ENCODE assay signal across 10 cellular contexts in the genomic region with DNA sequence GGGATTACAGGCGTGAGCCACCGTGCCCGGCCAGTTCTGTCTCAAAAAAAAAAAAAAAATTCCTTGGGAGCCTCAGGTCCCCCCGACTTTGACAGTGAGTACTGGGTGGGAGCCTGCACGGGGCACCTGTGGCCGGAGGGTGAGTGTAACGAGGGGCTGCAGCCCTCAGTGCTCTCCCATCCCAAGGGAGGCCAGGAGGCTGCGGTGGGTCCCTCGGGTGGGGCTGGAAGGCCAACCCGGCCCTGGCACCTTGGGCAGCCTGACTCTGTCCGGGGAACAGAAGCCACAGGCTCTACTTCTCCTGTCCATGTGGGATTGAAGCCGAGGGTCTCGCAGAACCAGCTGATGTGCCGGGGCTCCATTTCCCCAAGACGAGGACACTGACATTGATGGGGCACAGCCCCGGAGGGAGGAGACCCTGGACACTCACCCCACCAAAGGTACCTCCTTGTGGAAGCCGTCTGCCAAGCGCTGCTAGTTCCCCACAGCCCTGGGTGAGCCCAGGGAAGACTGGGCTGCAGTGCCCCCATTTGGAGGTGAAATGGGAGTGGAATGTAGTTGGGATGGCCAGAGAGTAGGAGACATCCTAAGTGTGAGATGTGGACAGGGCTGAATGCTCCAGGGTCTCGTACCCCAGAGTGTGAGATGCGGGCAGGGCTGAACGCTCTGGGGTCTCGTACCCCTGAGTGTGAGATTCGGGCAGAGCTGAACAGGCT. TPM values are rescaled to one million over a fixed set of nuclear protein-coding genes. Genes with fewer than 3 reads are reported as not detected.
DNase-seq lines count a peak whose midpoint lies in the region; ATAC-seq and TF ChIP-seq lines count a peak whose summit lies in the region.
"Had no signal": no experiment of that assay in that cellular context is flagged by ENCODE, and none has a peak within 500 bp of the region (broad histone marks: within the 10 kb centered on the region; RNA-seq: fewer than 3 reads in every experiment).

No MANE protein-coding gene starts in this region.

- 0 out of 2 replicates have a peak, but pooled peaks have one; percentile 13 for TF ChIP-seq CTCF in A673 (conservative IDR thresholded peaks at IDR 0.05; ENCODE audit: low read depth, low read length)
- peak; percentile 18 for TF ChIP-seq CTCF in RWPE2 (IDR thresholded peaks at IDR 0.05; ENCODE audit: poor library complexity, severe bottlenecking)
- TF ChIP-seq CTCF in gastroesophageal sphincter (IDR thresholded peaks at IDR 0.05) = no peak

- no peak for DNase-seq in A673 (ENCODE audit: low spot score)
- DNase-seq in RWPE2 (ENCODE audit: low spot score) = no peak
- DNase-seq in NCI-H446 (lab: John Stamatoyannopoulos, UW) = no peak
- DNase-seq: activated CD4-positive, alpha-beta memory T cell treated with anti-CD3 and anti-CD28 coated beads for 36 hours; activated gamma-delta T cell treated with Interleukin-2 at 50 U/mL for 16 hours; NCI-H1092 treated with DMSO at 0.1 percent for 48 hours; NCI-H226; stimulated activated naive CD8-positive, alpha-beta T cell treated with anti-CD3 and anti-CD28 coated beads, Interleukin-15, amount 100 ng/mL, for 72 hours had no signal

- H3K27ac ChIP-seq in A673 (ENCODE audit: low read depth, low read length, poor library complexity, severe bottlenecking) = no peak overlapping the region
- H3K27ac ChIP-seq in RWPE2 (ENCODE audit: poor library complexity, severe bottlenecking) = no peak overlapping the region
- H3K27ac ChIP-seq in gastroesophageal sphincter = no peak overlapping the region
- H3K27ac ChIP-seq: breast epithelium had no signal

- POLR2A ChIA-PET in A673 (lab: Charles Lee; ENCODE audit: low non-redundant PET) = no interaction called here

- H3K36me3 ChIP-seq in A673 (ENCODE audit: insufficient read depth, low read length, poor library complexity, severe bottlenecking) (no peaks in the 10 kb centered on the region), RWPE2 (ENCODE audit: low read depth) (no peaks in the 10 kb centered on the region), gastroesophageal sphincter (peaks cover 0 to 14% of the 10 kb centered on the region in 2 donors)
- H3K36me3 ChIP-seq: breast epithelium had no signal

- CTCF ChIA-PET in A673 (lab: Charles Lee) = no interaction called here

- H3K4me1 ChIP-seq in A673 (ENCODE audit: insufficient read depth, low read length, poor library complexity, severe bottlenecking) = peaks cover 13% of the 10 kb centered on the region
- no peaks in the 10 kb centered on the region for H3K4me1 ChIP-seq in RWPE2 (ENCODE audit: insufficient read depth, poor library complexity, severe bottlenecking)
- peaks cover 0 to 19% (median 11%) of the 10 kb centered on the region in 3 donors for H3K4me1 ChIP-seq in gastroesophageal sphincter
- H3K4me1 ChIP-seq: breast epithelium had no signal

- no peak for TF ChIP-seq POLR2A in gastroesophageal sphincter (IDR thresholded peaks at IDR 0.05)

- H3K4me3 ChIP-seq in A673 (ENCODE audit: low read depth, low read length, poor library complexity, severe bottlenecking) (no peak overlapping the region), RWPE2 (ENCODE audit: severe bottlenecking) (no peak overlapping the region), gastroesophageal sphincter (no peak overlapping the region)
- H3K4me3 ChIP-seq: breast epithelium had no signal

- 82% methylated on average over 2 of the region's 23 CpGs; no CpG with 5 or more reads in 1 of the 2 donors for WGBS in gastroesophageal sphincter (ENCODE audit: low coverage in 1 of 2), 2 donors

- H3K27me3 ChIP-seq in A673 (replicated peaks; ENCODE audit: insufficient read depth, low read depth, low read length, poor library complexity) (peaks cover 40% of the 10 kb centered on the region), RWPE2 (ENCODE audit: insufficient read depth, poor library complexity, severe bottlenecking) (peaks cover 38% of the 10 kb centered on the region), gastroesophageal sphincter (peaks cover 45% of the 10 kb centered on the region)

- no TSS peak for BruUV-seq in A673 (replicated peaks; lab: Mats Ljungman, UMichigan)

- TF ChIP-seq EP300 in gastroesophageal sphincter (IDR thresholded peaks at IDR 0.05) = no peak

- intact Hi-C loops in A673 (cut with micrococcal nuclease; ENCODE audit: unreplicated experiment) = no loop called here

- no peaks in the 10 kb centered on the region for H3K9me3 ChIP-seq in A673 (ENCODE audit: low read depth, low read length, poor library complexity, severe bottlenecking)
- no peaks in the 10 kb centered on the region for H3K9me3 ChIP-seq in RWPE2 (ENCODE audit: severe bottlenecking)
- H3K9me3 ChIP-seq in gastroesophageal sphincter = no peaks in the 10 kb centered on the region
- H3K9me3 ChIP-seq: breast epithelium had no signal

- peak; percentile 38; the same call in 2 of the 3 replicates for ATAC-seq in RWPE2 (ENCODE audit: low read depth)
- ATAC-seq in gastroesophageal sphincter = no peak
- ATAC-seq: stimulated activated naive CD8-positive, alpha-beta T cell treated with anti-CD3 and anti-CD28 coated beads, Interleukin-15, amount 100 ng/mL, for 72 hours had no signal

RNA-seq across cellular contexts. Expression of a gene that starts 2.3 kb away (rescaled TPM):
- total RNA-seq in A673 (2021) (0.22 and 0.30 TPM in 2 replicates), gastroesophageal sphincter (not detected)
- total RNA-seq: activated CD4-positive, alpha-beta memory T cell treated with anti-CD3 and anti-CD28 coated beads for 36 hours had no signal

RNA-seq across cellular contexts. Expression of a gene that starts 8.6 kb away (rescaled TPM):
- 12.0 and 12.3 TPM in 2 replicates for total RNA-seq in A673 (2021)
- 10 to 100 TPM in 2 of 4 donors, 1 to 10 TPM in 2; 4.6 to 15.1 (median 12.2) TPM for total RNA-seq in gastroesophageal sphincter

RNA-seq across cellular contexts. Expression of a gene that starts 16.0 kb away (rescaled TPM):
- total RNA-seq in A673 (2021) (30.4 and 40.8 TPM in 2 replicates), gastroesophageal sphincter (10 to 100 TPM; 21.9 to 36.8 (median 25.4) TPM)

RNA-seq across cellular contexts. Expression of a gene that starts 22.1 kb away (rescaled TPM):
- total RNA-seq in A673 (2021) (8.8 and 10.8 TPM in 2 replicates), gastroesophageal sphincter (10 to 100 TPM in 2 of 4 donors, 1 to 10 TPM in 2; 7.5 to 13.5 (median 9.3) TPM)

Comparison
In these comparisons a context has a peak if more than half of its experiments do, and no peak if none do; other contexts are left out.
1. CTCF ChIP-seq: peak in A673 (single experiment) and RWPE2 (single experiment); none in gastroesophageal sphincter (0 of 4).